ENCODE assay signal across 28 cellular contexts in genomic region chr14:104526723-104527645, GRCh38. TPM values are rescaled to one million over a fixed set of nuclear protein-coding genes. Genes with fewer than 3 reads are reported as not detected.
"Had no signal": no experiment of that assay in that cellular context is flagged by ENCODE, and none has a peak within 500 bp of the region (broad histone marks: within the 10 kb centered on the region; RNA-seq: fewer than 3 reads in every experiment).

No MANE protein-coding gene starts in this region.

- H3K27ac ChIP-seq: ascending aorta, coronary artery, dorsolateral prefrontal cortex, gastroesophageal sphincter, hepatocyte, left ventricle myocardium inferior, neutrophil, parathyroid adenoma, psoas muscle, spleen, suprapubic skin, tibial artery had no signal

- H3K4me3 Mint-ChIP-seq: activated CD4-positive, alpha-beta memory T cell treated with anti-CD3 and anti-CD28 coated beads, Interleukin-2, amount 10 ng/mL, durations not matched to agents 7 days and 5 days; activated CD4-positive, alpha-beta T cell treated with anti-CD3 and anti-CD28 coated beads, Interleukin-2, amount 10 ng/mL, durations not matched to agents 24 days and 14 days; activated naive CD4-positive, alpha-beta T cell treated with anti-CD3 and anti-CD28 coated beads, Interleukin-2, amount 10 ng/mL, durations not matched to agents 7 days and 5 days; activated naive CD8-positive, alpha-beta T cell treated with anti-CD3 and anti-CD28 coated beads, Interleukin-2, amount 10 ng/mL, durations not matched to agents 7 days and 5 days; activated T-cell treated with anti-CD3 and anti-CD28 coated beads, Interleukin-2, amount 50 U/mL, for 24 hours; mesothelial cell of epicardium; nephron progenitor cell had no signal

- H3K27me3 ChIP-seq: ascending aorta, dorsolateral prefrontal cortex, hepatocyte, neutrophil, tibial artery had no signal

- H3K27me3 Mint-ChIP-seq: activated CD4-positive, alpha-beta memory T cell treated with anti-CD3 and anti-CD28 coated beads, Interleukin-2, amount 10 ng/mL, durations not matched to agents 7 days and 5 days; activated CD4-positive, alpha-beta T cell treated with anti-CD3 and anti-CD28 coated beads, Interleukin-2, amount 10 ng/mL, durations not matched to agents 24 days and 14 days; activated naive CD4-positive, alpha-beta T cell treated with anti-CD3 and anti-CD28 coated beads, Interleukin-2, amount 10 ng/mL, durations not matched to agents 7 days and 5 days; activated naive CD8-positive, alpha-beta T cell treated with anti-CD3 and anti-CD28 coated beads, Interleukin-2, amount 10 ng/mL, durations not matched to agents 7 days and 5 days had no signal

- H3K4me2 ChIP-seq: hepatocyte had no signal

- H2AFZ ChIP-seq: hepatocyte, parathyroid adenoma had no signal

- H3K9ac ChIP-seq: parathyroid adenoma had no signal

- H3K36me3 Mint-ChIP-seq: activated naive CD4-positive, alpha-beta T cell treated with anti-CD3 and anti-CD28 coated beads, Interleukin-2, amount 10 ng/mL, durations not matched to agents 7 days and 5 days; brain; mesothelial cell of epicardium had no signal

- H3K9me3 ChIP-seq: neutrophil, psoas muscle, suprapubic skin had no signal

- H3K4me3 ChIP-seq: ascending aorta, coronary artery, dorsolateral prefrontal cortex, gastroesophageal sphincter, hepatocyte, left ventricle myocardium inferior, psoas muscle, spleen, suprapubic skin, tibial artery had no signal

- H3K4me1 ChIP-seq: ascending aorta, gastroesophageal sphincter, parathyroid adenoma, psoas muscle, spleen, suprapubic skin, tibial artery had no signal

- ATAC-seq: gastroesophageal sphincter, psoas muscle had no signal

- H3K27ac Mint-ChIP-seq: activated CD4-positive, alpha-beta memory T cell treated with anti-CD3 and anti-CD28 coated beads, Interleukin-2, amount 10 ng/mL, durations not matched to agents 7 days and 5 days; activated CD4-positive, alpha-beta T cell treated with anti-CD3 and anti-CD28 coated beads, Interleukin-2, amount 10 ng/mL, durations not matched to agents 24 days and 14 days; activated naive CD4-positive, alpha-beta T cell treated with anti-CD3 and anti-CD28 coated beads, Interleukin-2, amount 10 ng/mL, durations not matched to agents 7 days and 5 days; activated naive CD8-positive, alpha-beta T cell treated with anti-CD3 and anti-CD28 coated beads, Interleukin-2, amount 10 ng/mL, durations not matched to agents 7 days and 5 days; activated T-cell treated with anti-CD3 and anti-CD28 coated beads, Interleukin-2, amount 50 U/mL, for 24 hours; mesothelial cell of epicardium; nephron progenitor cell had no signal

- H3K36me3 ChIP-seq: ascending aorta, gastroesophageal sphincter, left ventricle myocardium inferior, neutrophil, spleen, suprapubic skin, tibial artery had no signal

- H3K4me1 Mint-ChIP-seq: activated CD4-positive, alpha-beta memory T cell treated with anti-CD3 and anti-CD28 coated beads, Interleukin-2, amount 10 ng/mL, durations not matched to agents 7 days and 5 days; activated CD4-positive, alpha-beta T cell treated with anti-CD3 and anti-CD28 coated beads, Interleukin-2, amount 10 ng/mL, durations not matched to agents 24 days and 14 days; activated naive CD8-positive, alpha-beta T cell treated with anti-CD3 and anti-CD28 coated beads, Interleukin-2, amount 10 ng/mL, durations not matched to agents 7 days and 5 days; mesothelial cell of epicardium; nephron progenitor cell had no signal

- DNase-seq: activated CD4-positive, alpha-beta memory T cell treated with anti-CD3 and anti-CD28 coated beads, Interleukin-2, amount 10 ng/mL, durations not matched to agents 7 days and 5 days; activated CD4-positive, alpha-beta T cell treated with anti-CD3 and anti-CD28 coated beads, Interleukin-2, amount 10 ng/mL, durations not matched to agents 24 days and 14 days; activated CD4-positive, CD25-positive, alpha-beta regulatory T cell treated with anti-CD3 and anti-CD28 coated beads, Interleukin-2, amount 50 U/mL, for 72 hours; activated CD8-positive, alpha-beta memory T cell treated with anti-CD3 and anti-CD28 coated beads, Interleukin-2, amount 50 U/mL, for 48 hours; activated gamma-delta T cell; activated naive CD4-positive, alpha-beta T cell treated with anti-CD3 and anti-CD28 coated beads, Interleukin-2, amount 10 ng/mL, durations not matched to agents 7 days and 5 days; activated naive CD8-positive, alpha-beta T cell treated with anti-CD3 and anti-CD28 coated beads, Interleukin-2, amount 10 ng/mL, durations not matched to agents 7 days and 5 days; activated T-cell treated with anti-CD3 and anti-CD28 coated beads, Interleukin-2, amount 50 U/mL, for 24 hours; dorsolateral prefrontal cortex; effector memory CD4-positive, alpha-beta T cell; islet precursor cell; left ventricle myocardium inferior; naive B cell; nephron progenitor cell; psoas muscle; spleen; tibial artery had no signal

- H3K79me2 ChIP-seq: hepatocyte, parathyroid adenoma had no signal

RNA-seq across cellular contexts. Expression of gene C14orf180, which starts 52.6 kb away (rescaled TPM):
- total RNA-seq: activated CD4-positive, alpha-beta memory T cell treated with anti-CD3 and anti-CD28 coated beads, Interleukin-2, amount 10 ng/mL, durations not matched to agents 7 days and 5 days; activated CD4-positive, alpha-beta T cell treated with anti-CD3 and anti-CD28 coated beads, Interleukin-2, amount 10 ng/mL, durations not matched to agents 24 days and 14 days; activated naive CD8-positive, alpha-beta T cell treated with anti-CD3 and anti-CD28 coated beads, Interleukin-2, amount 10 ng/mL, durations not matched to agents 7 days and 5 days; epithelial cell of proximal tubule; lung microvascular endothelial cell had no signal
